10 cellular contexts compared by ENCODE assay signal in the genomic region with DNA sequence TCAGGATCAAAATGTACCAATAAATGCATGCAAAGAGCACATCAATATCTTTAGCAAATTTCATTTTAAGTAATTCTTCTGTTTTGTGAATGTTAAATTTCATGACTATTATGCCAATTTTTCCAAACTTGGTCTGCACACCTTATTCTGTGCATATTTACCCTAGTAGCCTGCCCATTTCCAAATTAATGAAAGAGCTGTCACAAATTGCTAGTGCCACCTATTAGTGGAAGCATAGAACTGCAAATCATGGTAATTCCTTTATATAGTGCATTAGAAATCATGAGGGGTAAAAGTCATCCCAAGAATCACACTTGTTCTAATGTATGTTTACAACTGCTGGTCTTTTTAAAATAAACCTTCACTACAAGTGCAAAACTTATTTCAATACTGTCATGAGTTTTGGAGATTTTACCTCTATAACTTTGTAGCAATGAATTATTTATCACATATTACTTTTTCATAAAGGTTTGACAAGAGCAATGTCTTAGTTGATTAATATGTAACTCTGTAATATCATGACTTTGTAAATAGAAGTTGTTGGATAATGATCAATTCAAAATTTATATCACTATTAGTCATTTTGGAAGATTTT. TPM values are rescaled to one million over a fixed set of nuclear protein-coding genes. Genes with fewer than 3 reads are reported as not detected.
DNase-seq lines count a peak whose midpoint lies in the region; ATAC-seq, FAIRE-seq and TF ChIP-seq lines count a peak whose summit lies in the region.
"Had no signal": no experiment of that assay in that cellular context is flagged by ENCODE, and none has a peak within 500 bp of the region (broad histone marks: within the 10 kb centered on the region; RNA-seq: fewer than 3 reads in every experiment).

No MANE protein-coding gene starts in this region.

- no peak for TF ChIP-seq POLR2A in HepG2 (IDR thresholded peaks at IDR 0.05; ENCODE audit: insufficient read depth in 1 of 2, low read depth in 2 of 2, low read length in 2 of 2)

- in situ Hi-C loops in HepG2 (cut with HindIII; ENCODE audit: extremely low pct_ligation_motif_present, low pct_unique_long_range_greater_than_20kb) = loop anchor here (5.0 kb wide), 1 partner anchor 212 kb away; no protein-coding TSS in a partner anchor

- intact Hi-C loops in CD4-positive, alpha-beta T cell (cut with DNase I, micrococcal nuclease) = loop anchor here in 1 of 2 experiments (2.0 kb wide), 1 partner anchor 212 kb away; no protein-coding TSS in a partner anchor
- intact Hi-C loops in HepG2 (cut with micrococcal nuclease; ENCODE audit: unreplicated experiment) = loop anchor here (1.0 kb wide), 1 partner anchor 213 kb away; no protein-coding TSS in a partner anchor
- intact Hi-C loops in activated T-helper 2 cell treated with anti-CD3 and anti-CD28 coated beads, Interferon-gamma antibody, Interleukin-2, Interleukin-4, amounts not matched to agents 10 μg/mL and 5 μg/mL and 100 μg/mL, durations not matched to agents 14 hours and 24 hours and 36 hours (cut with micrococcal nuclease) = loop anchor here (5.0 kb wide), 2 partner anchors 97 to 212 kb away; no protein-coding TSS in a partner anchor

- H3K4me1 Mint-ChIP-seq in CD4-positive, alpha-beta T cell (ENCODE audit: low read depth) = peaks cover 23% of the 10 kb centered on the region
- peaks cover 10% of the 10 kb centered on the region for H3K4me1 Mint-ChIP-seq in activated T-helper 2 cell treated with anti-CD3 and anti-CD28 coated beads, Interferon-gamma antibody, Interleukin-2, Interleukin-4, amounts not matched to agents 10 μg/mL and 5 μg/mL and 100 μg/mL, durations not matched to agents 14 hours and 24 hours and 36 hours (ENCODE audit: low read depth)
- H3K4me1 Mint-ChIP-seq: naive B cell had no signal

- H2AFZ ChIP-seq in HepG2 (ENCODE audit: low read length) = no peak overlapping the region

- no peak overlapping the region for H3K27ac Mint-ChIP-seq in CD4-positive, alpha-beta T cell
- H3K27ac Mint-ChIP-seq in activated T-helper 2 cell treated with anti-CD3 and anti-CD28 coated beads, Interferon-gamma antibody, Interleukin-2, Interleukin-4, amounts not matched to agents 10 μg/mL and 5 μg/mL and 100 μg/mL, durations not matched to agents 14 hours and 24 hours and 36 hours = no peak overlapping the region
- H3K27ac Mint-ChIP-seq: naive B cell had no signal

- no peak overlapping the region for H3K4me2 ChIP-seq in HepG2 (ENCODE audit: low read depth, low read length)

- no peaks in the 10 kb centered on the region for H3K9me3 ChIP-seq in CD4-positive, alpha-beta T cell (ENCODE audit: control insufficient read depth, low read length)
- H3K9me3 ChIP-seq in HUES48 (ENCODE audit: control insufficient read depth, insufficient read depth, low read length) = no peaks in the 10 kb centered on the region
- no peaks in the 10 kb centered on the region for H3K9me3 ChIP-seq in adipocyte (ENCODE audit: control insufficient read depth, low read length)
- no peaks in the 10 kb centered on the region for H3K9me3 ChIP-seq in HepG2 (ENCODE audit: low read length)
- H3K9me3 ChIP-seq: SJSA1 had no signal

- ATAC-seq in CD4-positive, alpha-beta T cell (ENCODE audit: poor library complexity) = no peak
- ATAC-seq in HepG2 (no peak; the same call in 2 of the 3 replicates), GM21786 (IDR thresholded peaks at IDR 0.05; ENCODE audit: unreplicated experiment) (no peak)

- CTCF ChIA-PET in CD4-positive, alpha-beta T cell (lab: Charles Lee) = no interaction called here
- CTCF ChIA-PET in HepG2 (lab: Yijun Ruan, JAX; ENCODE audit: low intra/inter-chr PET ratio, low total read pairs) = interaction anchor here (1.5 kb wide), 1 partner anchor 213 kb away, joined by 7 read pairs; no protein-coding TSS in a partner anchor

- H3K4me1 ChIP-seq in HUES48 (ENCODE audit: control insufficient read depth, insufficient read depth, low read length) (peaks cover 48% of the 10 kb centered on the region), adipocyte (ENCODE audit: control insufficient read depth, insufficient read depth, low read length) (peaks cover 32% of the 10 kb centered on the region), HepG2 (ENCODE audit: insufficient read depth, low read length) (no peaks in the 10 kb centered on the region)

- no peak for DNase-seq in CD4-positive, alpha-beta T cell
- DNase-seq in adipocyte (ENCODE audit: low read depth) (peak; percentile 49), HepG2 (ENCODE audit: low spot score) (peak; percentile 6), activated T-cell treated with anti-CD3 and anti-CD28 coated beads for 4 hours (no peak), anterior cingulate cortex (lab: John Stamatoyannopoulos, UW) (no peak)
- no peak for DNase-seq in activated T-helper 2 cell treated with anti-CD3 and anti-CD28 coated beads, Interferon-gamma antibody, Interleukin-2, Interleukin-4, amounts not matched to agents 10 μg/mL and 5 μg/mL and 100 μg/mL, durations not matched to agents 14 hours and 24 hours and 36 hours (ENCODE audit: low spot score)
- DNase-seq: naive B cell had no signal

- H3K9ac ChIP-seq in HUES48 (ENCODE audit: low read depth, low read length) = no peak overlapping the region
- no peak overlapping the region for H3K9ac ChIP-seq in adipocyte (ENCODE audit: low read length)
- H3K9ac ChIP-seq in HepG2 (ENCODE audit: insufficient read depth, low read depth, low read length) = no peak overlapping the region

- no peak for TF ChIP-seq RAD21 in HepG2 (CRISPR knock-in tag; IDR thresholded peaks at IDR 0.05)

- H3K36me3 ChIP-seq in HUES48 (ENCODE audit: control insufficient read depth, insufficient read depth, low read length) (no peaks in the 10 kb centered on the region), adipocyte (ENCODE audit: control insufficient read depth, insufficient read depth, low read length, severe bottlenecking) (no peaks in the 10 kb centered on the region), HepG2 (replicated peaks in 1 of 2; ENCODE audit: control insufficient read depth in 1 of 2, insufficient read depth in 2 of 2, low read length in 2 of 2) (no peaks in the 10 kb centered on the region)
- H3K36me3 ChIP-seq: SJSA1 had no signal

- no peaks in the 10 kb centered on the region for H3K27me3 ChIP-seq in CD4-positive, alpha-beta T cell (ENCODE audit: control insufficient read depth, insufficient read depth, low read length)
- H3K27me3 ChIP-seq in HUES48 (ENCODE audit: control insufficient read depth, insufficient read depth, low read length) (no peaks in the 10 kb centered on the region), adipocyte (replicated peaks; ENCODE audit: control insufficient read depth, insufficient read depth, low read length) (no peaks in the 10 kb centered on the region), HepG2 (ENCODE audit: control insufficient read depth in 1 of 2, insufficient read depth in 2 of 2, low read length in 2 of 2) (no peaks in the 10 kb centered on the region; a peak in 1 of 5 replicates)
- H3K27me3 ChIP-seq: SJSA1 had no signal

- H3K4me3 ChIP-seq in HUES48 (ENCODE audit: low read depth, low read length) (0 out of 2 replicates have a peak overlapping the region, but pooled peaks have one; percentile 24), adipocyte (ENCODE audit: low read length) (no peak overlapping the region), HepG2 (replicated peaks in 1 of 3; ENCODE audit: insufficient read depth in 1 of 3, low read depth in 2 of 3, low read length in 3 of 3) (no peak overlapping the region)
- H3K4me3 ChIP-seq: SJSA1 had no signal

- H3K27ac ChIP-seq in CD4-positive, alpha-beta T cell (ENCODE audit: low read depth, low read length) = no peak overlapping the region
- H3K27ac ChIP-seq in HUES48 (ENCODE audit: low read depth, low read length) (peak overlapping the region; percentile 65), HepG2 (ENCODE audit: extremely low read length, insufficient read depth, low read length) (no peak overlapping the region)

- H3K9me3 Mint-ChIP-seq in CD4-positive, alpha-beta T cell = no peaks in the 10 kb centered on the region
- no peaks in the 10 kb centered on the region for H3K9me3 Mint-ChIP-seq in activated T-helper 2 cell treated with anti-CD3 and anti-CD28 coated beads, Interferon-gamma antibody, Interleukin-2, Interleukin-4, amounts not matched to agents 10 μg/mL and 5 μg/mL and 100 μg/mL, durations not matched to agents 14 hours and 24 hours and 36 hours
- H3K9me3 Mint-ChIP-seq: naive B cell had no signal

- H3K4me3 Mint-ChIP-seq in CD4-positive, alpha-beta T cell = no peak overlapping the region
- no peak overlapping the region for H3K4me3 Mint-ChIP-seq in activated T-helper 2 cell treated with anti-CD3 and anti-CD28 coated beads, Interferon-gamma antibody, Interleukin-2, Interleukin-4, amounts not matched to agents 10 μg/mL and 5 μg/mL and 100 μg/mL, durations not matched to agents 14 hours and 24 hours and 36 hours (ENCODE audit: low read depth)
- H3K4me3 Mint-ChIP-seq: naive B cell had no signal

- BruUV-seq in HepG2 (replicated peaks; lab: Mats Ljungman, UMichigan) = no TSS peak

- POLR2A ChIA-PET in CD4-positive, alpha-beta T cell (lab: Charles Lee) = no interaction called here
- POLR2A ChIA-PET in HepG2 (lab: Yijun Ruan, JAX) = no interaction called here

- TF ChIP-seq CTCF in CD4-positive, alpha-beta T cell (IDR thresholded peaks at IDR 0.05) = peak; percentile 52
- peak; percentile 40 for TF ChIP-seq CTCF in HepG2 (CRISPR knock-in tag; IDR thresholded peaks at IDR 0.05)

- no peak for FAIRE-seq in HepG2 (lab: Jason Lieb, UNC)

- TF ChIP-seq EP300 in HepG2 (IDR thresholded peaks at IDR 0.05; ENCODE audit: low read depth in 2 of 2, low read length in 2 of 2) (no peak), HepG2 (CRISPR knock-in tag; IDR thresholded peaks at IDR 0.05; ENCODE audit: borderline replicate concordance) (no peak)

- H4K20me1 ChIP-seq in HepG2 (ENCODE audit: insufficient read depth, low read length) = no peaks in the 10 kb centered on the region

- H3K36me3 Mint-ChIP-seq in CD4-positive, alpha-beta T cell (ENCODE audit: low read depth) = no peaks in the 10 kb centered on the region
- H3K36me3 Mint-ChIP-seq in activated T-helper 2 cell treated with anti-CD3 and anti-CD28 coated beads, Interferon-gamma antibody, Interleukin-2, Interleukin-4, amounts not matched to agents 10 μg/mL and 5 μg/mL and 100 μg/mL, durations not matched to agents 14 hours and 24 hours and 36 hours (ENCODE audit: low read depth) = no peaks in the 10 kb centered on the region
- H3K36me3 Mint-ChIP-seq: naive B cell had no signal

- no peaks in the 10 kb centered on the region for H3K27me3 Mint-ChIP-seq in CD4-positive, alpha-beta T cell
- peaks cover 9% of the 10 kb centered on the region for H3K27me3 Mint-ChIP-seq in activated T-helper 2 cell treated with anti-CD3 and anti-CD28 coated beads, Interferon-gamma antibody, Interleukin-2, Interleukin-4, amounts not matched to agents 10 μg/mL and 5 μg/mL and 100 μg/mL, durations not matched to agents 14 hours and 24 hours and 36 hours (ENCODE audit: low read depth)
- H3K27me3 Mint-ChIP-seq: naive B cell had no signal

- H3K79me2 ChIP-seq in HepG2 (ENCODE audit: insufficient read depth, low read length) = no peaks in the 10 kb centered on the region

RNA-seq across cellular contexts. Expression of a gene that starts 5.7 kb away (rescaled TPM):
- total RNA-seq in CD4-positive, alpha-beta T cell = under 1 TPM; 0.50 to 0.60 TPM
- 0.56 and 1.2 TPM in 2 replicates for total RNA-seq in HepG2 (2016; rRNA removed; fragmentation: Illumina TruSeq; extraction: Trizol)
- total RNA-seq in HepG2 (2016; cell fraction: cytosol; rRNA removed; fragmentation: Illumina TruSeq; extraction: Trizol; ENCODE audit: low read depth) = 0.18 TPM in 1 of 2 replicates, not detected in the other
- total RNA-seq in HepG2 (2016; cell fraction: insoluble cytoplasmic fraction; rRNA removed; fragmentation: Illumina TruSeq; extraction: Trizol) = 1.3 and 1.4 TPM in 2 replicates
- total RNA-seq in HepG2 (2016; cell fraction: membrane; rRNA removed; fragmentation: Illumina TruSeq; extraction: Trizol) = 0.48 and 0.68 TPM in 2 replicates
- total RNA-seq in HepG2 (2016; cell fraction: nucleus; rRNA removed; fragmentation: Illumina TruSeq; extraction: Trizol) = 1.2 and 3.6 TPM in 2 replicates
- 0.29 and 0.37 TPM in 2 replicates for polyA plus RNA-seq in HepG2 (2011; rRNA removed)
- polyA plus RNA-seq in HepG2 (2011; cell fraction: cytosol; rRNA removed) = 0.13 and 0.35 TPM in 2 replicates
- 0.09 and 0.43 TPM in 2 replicates for polyA plus RNA-seq in HepG2 (2011; cell fraction: nucleus; rRNA removed)
- 0.09 and 0.65 TPM in 2 replicates for polyA plus RNA-seq in HepG2 (2012)
- 0.01 and 0.02 TPM in 2 replicates for polyA plus RNA-seq in HepG2 (2016; cell fraction: cytosol; fragmentation: Illumina TruSeq; extraction: Trizol; ENCODE audit: low read depth)
- polyA plus RNA-seq in HepG2 (2016; cell fraction: insoluble cytoplasmic fraction; fragmentation: Illumina TruSeq; extraction: Trizol; ENCODE audit: low read depth) = 0.39 and 0.48 TPM in 2 replicates
- 0.06 and 0.07 TPM in 2 replicates for polyA plus RNA-seq in HepG2 (2016; cell fraction: membrane; fragmentation: Illumina TruSeq; extraction: Trizol; ENCODE audit: low read depth)
- 0.49 and 0.51 TPM in 2 replicates for polyA plus RNA-seq in HepG2 (2016; cell fraction: nucleus; fragmentation: Illumina TruSeq; extraction: Trizol; ENCODE audit: insufficient read depth, low read depth)
- 0.28 and 1.1 TPM in 2 replicates for polyA minus RNA-seq in HepG2 (2011; rRNA and poly(A)+ RNA removed; ENCODE audit: low replicate concordance)
- polyA minus RNA-seq in HepG2 (2011; cell fraction: cytosol; rRNA and poly(A)+ RNA removed) = 0.62 and 0.69 TPM in 2 replicates
- 0.25 and 0.52 TPM in 2 replicates for polyA minus RNA-seq in HepG2 (2011; cell fraction: nucleus; rRNA and poly(A)+ RNA removed)
- 0.25 TPM in 2 replicates for total RNA-seq in activated T-helper 2 cell treated with anti-CD3 and anti-CD28 coated beads, Interferon-gamma antibody, Interleukin-2, Interleukin-4, amounts not matched to agents 10 μg/mL and 5 μg/mL and 100 μg/mL, durations not matched to agents 14 hours and 24 hours and 36 hours

Comparison
In these comparisons a context has a peak if more than half of its experiments do, and no peak if none do; other contexts are left out.
1. DNase-seq: peak in adipocyte (single experiment) and HepG2 (single experiment); none in CD4-positive, alpha-beta T cell (0 of 10), activated T-cell treated with anti-CD3 and anti-CD28 coated beads for 4 hours (single experiment), anterior cingulate cortex (0 of 58) and activated T-helper 2 cell treated with anti-CD3 and anti-CD28 coated beads, Interferon-gamma antibody, Interleukin-2, Interleukin-4, amounts not matched to agents 10 μg/mL and 5 μg/mL and 100 μg/mL, durations not matched to agents 14 hours and 24 hours and 36 hours (single experiment).